Comparison of ENCODE assay signal across 8 cellular contexts in genomic region chr17:28902819-28903545, GRCh38. TPM values are rescaled to one million over a fixed set of nuclear protein-coding genes. Genes with fewer than 3 reads are reported as not detected.
DNase-seq lines count a peak whose midpoint lies in the region; ATAC-seq and TF ChIP-seq lines count a peak whose summit lies in the region.

Gene DHRS13, minus strand, starts transcription at chr17:28903079. Its CDS starts 135 bp downstream, at chr17:28902944.

- DNase-seq in EH (ENCODE audit: low read depth) (peak; percentile 85), H4 (ENCODE audit: low spot score) (peak; percentile 86), LNCaP clone FGC (ENCODE audit: low read depth) (peak; percentile 81), RWPE1 (ENCODE audit: low spot score) (peak; percentile 85), fibroblast of peridontal ligament (ENCODE audit: extremely low read depth) (peak; percentile 72)
- DNase-seq in activated T-helper 9 cell treated with anti-CD3 and anti-CD28 coated beads, Interleukin-2, amount 50 U/mL, for 16 hours (ENCODE audit: low read depth), result peak; percentile 91
- peak; percentile 93 for DNase-seq in natural killer cell treated with Interleukin-12 subunit alpha and Interleukin-12 subunit beta and Interleukin-15 and Interleukin-18, amount 100 ng/mL, for 72 hours (ENCODE audit: low spot score)

- CTCF ChIA-PET in RWPE1 (lab: Yijun Ruan, JAX), result interaction anchor here (0.6 to 2.5 kb wide), 10 partner anchors 9 to 176 kb away, joined by 3 to 13 read pairs (median 4); no protein-coding TSS in a partner anchor

- H3K4me3 ChIP-seq in LNCaP clone FGC (ENCODE audit: low read depth, low read length), result peak within 1 kb of the TSS; percentile 75

- H3K27ac ChIP-seq in RWPE1, result peak within 1 kb of the TSS; percentile 90

- no peaks in the 10 kb centered on the region for H3K9me3 Mint-ChIP-seq in natural killer cell treated with Interleukin-12 subunit alpha and Interleukin-12 subunit beta and Interleukin-15 and Interleukin-18, amount 100 ng/mL, for 72 hours
- no peaks in the 10 kb centered on the region for H3K9me3 Mint-ChIP-seq in stimulated activated naive CD8-positive, alpha-beta T cell treated with anti-CD3 and anti-CD28 coated beads, Interleukin-15, Interleukin-2, amounts not matched to agents 100 ng/mL and 50 ng/mL, for 24 hours

- H3K4me1 Mint-ChIP-seq in natural killer cell treated with Interleukin-12 subunit alpha and Interleukin-12 subunit beta and Interleukin-15 and Interleukin-18, amount 100 ng/mL, for 72 hours (ENCODE audit: low read depth in 2 of 2), result peaks cover 27 to 33% of the 10 kb centered on the region in 2 donors
- H3K4me1 Mint-ChIP-seq in stimulated activated naive CD8-positive, alpha-beta T cell treated with anti-CD3 and anti-CD28 coated beads, Interleukin-15, Interleukin-2, amounts not matched to agents 100 ng/mL and 50 ng/mL, for 24 hours (ENCODE audit: low read depth), result peaks cover 26% of the 10 kb centered on the region

- H3K27ac Mint-ChIP-seq in natural killer cell treated with Interleukin-12 subunit alpha and Interleukin-12 subunit beta and Interleukin-15 and Interleukin-18, amount 100 ng/mL, for 72 hours, result peak within 1 kb of the TSS; percentile 65 to 76
- peak within 1 kb of the TSS; percentile 92 for H3K27ac Mint-ChIP-seq in stimulated activated naive CD8-positive, alpha-beta T cell treated with anti-CD3 and anti-CD28 coated beads, Interleukin-15, Interleukin-2, amounts not matched to agents 100 ng/mL and 50 ng/mL, for 24 hours

- H3K4me3 Mint-ChIP-seq in natural killer cell treated with Interleukin-12 subunit alpha and Interleukin-12 subunit beta and Interleukin-15 and Interleukin-18, amount 100 ng/mL, for 72 hours, result peak within 1 kb of the TSS; percentile 93
- H3K4me3 Mint-ChIP-seq in stimulated activated naive CD8-positive, alpha-beta T cell treated with anti-CD3 and anti-CD28 coated beads, Interleukin-15, Interleukin-2, amounts not matched to agents 100 ng/mL and 50 ng/mL, for 24 hours, result peak within 1 kb of the TSS; percentile 93

- peak; percentile 98 for ATAC-seq in natural killer cell treated with Interleukin-12 subunit alpha and Interleukin-12 subunit beta and Interleukin-15 and Interleukin-18, amount 100 ng/mL, for 72 hours

- H3K36me3 Mint-ChIP-seq in natural killer cell treated with Interleukin-12 subunit alpha and Interleukin-12 subunit beta and Interleukin-15 and Interleukin-18, amount 100 ng/mL, for 72 hours, result no peaks in the 10 kb centered on the region
- peaks cover 45% of the 10 kb centered on the region for H3K36me3 Mint-ChIP-seq in stimulated activated naive CD8-positive, alpha-beta T cell treated with anti-CD3 and anti-CD28 coated beads, Interleukin-15, Interleukin-2, amounts not matched to agents 100 ng/mL and 50 ng/mL, for 24 hours (ENCODE audit: low read depth)

- POLR2A ChIA-PET in RWPE1 (lab: Yijun Ruan, JAX; ENCODE audit: low non-redundant PET), result no interaction called here

- no peaks in the 10 kb centered on the region for H3K27me3 Mint-ChIP-seq in natural killer cell treated with Interleukin-12 subunit alpha and Interleukin-12 subunit beta and Interleukin-15 and Interleukin-18, amount 100 ng/mL, for 72 hours
- no peaks in the 10 kb centered on the region for H3K27me3 Mint-ChIP-seq in stimulated activated naive CD8-positive, alpha-beta T cell treated with anti-CD3 and anti-CD28 coated beads, Interleukin-15, Interleukin-2, amounts not matched to agents 100 ng/mL and 50 ng/mL, for 24 hours

- TF ChIP-seq CTCF in LNCaP clone FGC (IDR thresholded peaks at IDR 0.05; ENCODE audit: control insufficient read depth, extremely low read depth, insufficient read depth) (peak; percentile 98), RWPE1 (conservative IDR thresholded peaks at IDR 0.05; ENCODE audit: low read depth) (peak; percentile 97)

RNA-seq across cellular contexts. Expression of gene DHRS13, which starts in this region (rescaled TPM):
- total RNA-seq in H4 (2014; rRNA removed; shearing (Covaris generic)), result 12.3 and 16.1 TPM in 2 replicates
- 10 to 100 TPM; 22.5 to 26.1 TPM for total RNA-seq in natural killer cell treated with Interleukin-12 subunit alpha and Interleukin-12 subunit beta and Interleukin-15 and Interleukin-18, amount 100 ng/mL, for 72 hours

Comparison
In these comparisons a context has a peak if more than half of its experiments do, and no peak if none do; other contexts are left out.
1. Peak in every context shown above with its lines: DNase-seq, ATAC-seq, H3K4me3 ChIP-seq and H3K27ac ChIP-seq.